In the genomic region with DNA sequence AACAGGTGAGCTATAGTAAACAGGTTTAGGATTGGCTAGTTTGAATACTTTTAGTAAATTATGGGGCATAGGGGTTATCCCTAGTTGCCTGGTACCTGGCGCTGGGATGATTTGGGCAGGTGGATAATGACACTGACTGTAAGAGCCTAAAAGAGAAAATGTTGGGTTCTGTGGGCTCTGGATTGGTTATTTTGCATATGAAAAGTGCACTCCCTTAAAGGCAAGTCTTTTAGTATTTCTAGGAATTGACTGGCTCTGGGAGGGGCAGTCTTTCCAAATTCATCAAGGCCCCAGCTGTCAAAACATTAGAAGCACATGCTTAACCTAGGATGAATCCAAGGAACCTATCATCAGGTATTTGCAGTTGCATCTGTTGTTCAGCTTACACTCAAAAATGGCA, we compare ENCODE assay signal across 1 cellular context.
TF ChIP-seq lines count a peak whose summit lies in the region.

No MANE protein-coding gene starts in this region.

TF ChIP-seq in GM23338, 12 proteins besides CTCF, POLR2A, EP300 and RAD21 (continued from another document):
- TF ChIP-seq REST (IDR thresholded peaks at IDR 0.05; ENCODE audit: unreplicated experiment): no peak
